9 cellular contexts compared by ENCODE assay signal in the genomic region with DNA sequence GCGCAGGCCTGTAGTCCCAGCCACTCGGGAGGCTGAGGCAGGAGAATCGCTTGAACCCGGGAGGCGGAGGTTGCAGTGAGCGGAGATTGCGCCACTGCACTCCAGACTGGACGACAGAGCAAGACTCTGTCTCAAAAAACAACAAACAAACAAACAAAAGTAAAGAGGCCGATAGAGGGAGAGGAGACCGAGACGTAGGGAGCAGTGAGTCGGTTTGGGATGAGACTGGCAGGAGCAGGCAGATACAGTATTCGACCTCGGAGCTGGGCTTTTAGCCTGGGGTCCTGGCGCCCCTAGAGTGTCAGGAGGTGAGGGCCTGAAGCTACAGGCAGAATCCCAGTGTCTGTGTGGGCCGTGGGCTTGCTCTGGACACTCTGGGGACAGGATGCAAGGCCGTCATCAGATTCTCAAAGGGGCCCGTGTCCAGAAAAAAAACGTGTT. TPM values are rescaled to one million over a fixed set of nuclear protein-coding genes. Genes with fewer than 3 reads are reported as not detected.
A peak's percentile ranks its signal among the peaks of the same experiment; 100 is the strongest.
DNase-seq lines count a peak whose midpoint lies in the region; ATAC-seq and TF ChIP-seq lines count a peak whose summit lies in the region.
"Had no signal": no experiment of that assay in that cellular context is flagged by ENCODE, and none has a peak within 500 bp of the region (broad histone marks: within the 10 kb centered on the region; RNA-seq: fewer than 3 reads in every experiment).

No MANE protein-coding gene starts in this region.

- peaks cover 37% of the 10 kb centered on the region for H3K4me1 Mint-ChIP-seq in activated CD4-positive, alpha-beta T cell treated with anti-CD3 and anti-CD28 coated beads, Interleukin-2, amount 10 ng/mL, durations not matched to agents 24 days and 14 days
- peaks cover 19% of the 10 kb centered on the region for H3K4me1 Mint-ChIP-seq in central memory CD8-positive, alpha-beta T cell

- ATAC-seq in central memory CD8-positive, alpha-beta T cell (replicated peaks; ENCODE audit: extremely low read depth, poor library complexity, severe bottlenecking) = no peak
- ATAC-seq in lung (ENCODE audit: insufficient read depth, low FRiP score) (no peak), thoracic aorta (ENCODE audit: insufficient number of reproducible peaks, low FRiP score, low read depth) (no peak), esophagus mucosa (no peak)

- H3K4me3 ChIP-seq in lung (no peak overlapping the region), thoracic aorta (peak overlapping the region; percentile 67)

- H3K9me3 Mint-ChIP-seq in activated CD4-positive, alpha-beta T cell treated with anti-CD3 and anti-CD28 coated beads, Interleukin-2, amount 10 ng/mL, durations not matched to agents 24 days and 14 days = no peaks in the 10 kb centered on the region
- no peaks in the 10 kb centered on the region for H3K9me3 Mint-ChIP-seq in central memory CD8-positive, alpha-beta T cell

- H3K36me3 ChIP-seq in lung (ENCODE audit: control insufficient read depth in 2 of 2, insufficient read depth in 2 of 2, low read length in 2 of 2) = no peaks in the 10 kb centered on the region
- H3K36me3 ChIP-seq in thoracic aorta = no peaks in the 10 kb centered on the region

- in situ Hi-C loops in ACHN (cut with HindIII; ENCODE audit: low pct_ligation_motif_present, low pct_unique_long_range_greater_than_20kb, low sequenced_read_pairs) = no loop called here

- intact Hi-C loops in activated CD4-positive, alpha-beta T cell treated with anti-CD3 and anti-CD28 coated beads, Interleukin-2, amount 10 ng/mL, durations not matched to agents 24 days and 14 days (cut with micrococcal nuclease) = no loop called here

- H3K4me1 ChIP-seq in lung (ENCODE audit: control insufficient read depth in 2 of 2, insufficient read depth in 2 of 2, low read length in 2 of 2) (peaks cover 6 to 9% of the 10 kb centered on the region in 2 donors), thoracic aorta (ENCODE audit: control insufficient read depth in 1 of 2, low read depth in 2 of 2) (peaks cover 29 to 72% of the 10 kb centered on the region in 2 donors)

- no peaks in the 10 kb centered on the region for H3K27me3 ChIP-seq in lung (ENCODE audit: control insufficient read depth, insufficient read depth)
- no peaks in the 10 kb centered on the region for H3K27me3 ChIP-seq in thoracic aorta (replicated peaks; ENCODE audit: insufficient read depth)

- DNase-seq in activated CD4-positive, alpha-beta T cell treated with anti-CD3 and anti-CD28 coated beads, Interleukin-2, amount 10 ng/mL, durations not matched to agents 24 days and 14 days = no peak
- no peak for DNase-seq in activated CD4-positive, alpha-beta T cell treated with anti-CD3 and anti-CD28 coated beads, Interleukin-2, amount 50 U/mL, for 4 hours
- no peak for DNase-seq in central memory CD8-positive, alpha-beta T cell (ENCODE audit: low spot score in 2 of 2)
- no peak for DNase-seq in lung (ENCODE audit: low spot score)
- no peak for DNase-seq in thoracic aorta (ENCODE audit: low spot score)
- no peak for DNase-seq in ACHN
- DNase-seq in NCI-H128 (lab: John Stamatoyannopoulos, UW; ENCODE audit: unreplicated experiment) = no peak
- DNase-seq: NCI-H1048 had no signal

- peak overlapping the region; percentile 46 for H3K4me3 Mint-ChIP-seq in activated CD4-positive, alpha-beta T cell treated with anti-CD3 and anti-CD28 coated beads, Interleukin-2, amount 10 ng/mL, durations not matched to agents 24 days and 14 days
- peak overlapping the region; percentile 81 for H3K4me3 Mint-ChIP-seq in central memory CD8-positive, alpha-beta T cell

- H3K9me3 ChIP-seq in lung (ENCODE audit: control insufficient read depth in 2 of 2, insufficient read depth in 1 of 2, low read length in 1 of 2) (no peaks in the 10 kb centered on the region), thoracic aorta (no peaks in the 10 kb centered on the region)

- TF ChIP-seq CTCF in lung (IDR thresholded peaks at IDR 0.05; ENCODE audit: control extremely low read depth, extremely low read depth) (no peak), thoracic aorta (IDR thresholded peaks at IDR 0.05) (no peak)

- H3K27me3 Mint-ChIP-seq in activated CD4-positive, alpha-beta T cell treated with anti-CD3 and anti-CD28 coated beads, Interleukin-2, amount 10 ng/mL, durations not matched to agents 24 days and 14 days = peaks cover 20% of the 10 kb centered on the region
- peaks cover 5% of the 10 kb centered on the region for H3K27me3 Mint-ChIP-seq in central memory CD8-positive, alpha-beta T cell

- WGBS in lung, 2 donors = 72 to 77% methylated on average over 19 of the region's 19 CpGs

- H3K27ac Mint-ChIP-seq in activated CD4-positive, alpha-beta T cell treated with anti-CD3 and anti-CD28 coated beads, Interleukin-2, amount 10 ng/mL, durations not matched to agents 24 days and 14 days = peak overlapping the region; percentile 10
- H3K27ac Mint-ChIP-seq in central memory CD8-positive, alpha-beta T cell (ENCODE audit: low read depth) = peak overlapping the region; percentile 32

- no peaks in the 10 kb centered on the region for H3K36me3 Mint-ChIP-seq in activated CD4-positive, alpha-beta T cell treated with anti-CD3 and anti-CD28 coated beads, Interleukin-2, amount 10 ng/mL, durations not matched to agents 24 days and 14 days (ENCODE audit: low read depth)
- H3K36me3 Mint-ChIP-seq in central memory CD8-positive, alpha-beta T cell (ENCODE audit: insufficient read depth) = no peaks in the 10 kb centered on the region

- H3K27ac ChIP-seq in lung (ENCODE audit: low read depth in 1 of 2, low read length in 1 of 2) = peak overlapping the region; percentile 0 to 90
- peak overlapping the region; percentile 95 to 99 for H3K27ac ChIP-seq in thoracic aorta

RNA-seq across cellular contexts. Expression of a gene that starts 51.2 kb away (rescaled TPM):
- total RNA-seq in activated CD4-positive, alpha-beta T cell treated with anti-CD3 and anti-CD28 coated beads, Interleukin-2, amount 10 ng/mL, durations not matched to agents 24 days and 14 days = 27.1 and 28.7 TPM in 2 replicates
- total RNA-seq in lung (10 to 100 TPM; 18.5 to 28.6 TPM), thoracic aorta (10 to 100 TPM; 19.8 to 23.7 TPM), esophagus mucosa (13.3 TPM)
- polyA plus RNA-seq in lung = 10 to 100 TPM; 14.0 to 17.2 TPM

RNA-seq across cellular contexts. Expression of a gene that starts 51.5 kb away (rescaled TPM):
- 33.3 and 34.5 TPM in 2 replicates for total RNA-seq in activated CD4-positive, alpha-beta T cell treated with anti-CD3 and anti-CD28 coated beads, Interleukin-2, amount 10 ng/mL, durations not matched to agents 24 days and 14 days
- total RNA-seq in lung (10 to 100 TPM; 29.7 to 40.0 TPM), thoracic aorta (10 to 100 TPM; 30.3 to 34.4 TPM), esophagus mucosa (11.7 TPM)
- polyA plus RNA-seq in lung = 10 to 100 TPM; 22.0 to 23.8 TPM

RNA-seq across cellular contexts. Expression of a gene that starts 56.6 kb away (rescaled TPM):
- total RNA-seq in activated CD4-positive, alpha-beta T cell treated with anti-CD3 and anti-CD28 coated beads, Interleukin-2, amount 10 ng/mL, durations not matched to agents 24 days and 14 days = 59.0 and 59.6 TPM in 2 replicates
- total RNA-seq in lung = 100 to 1,000 TPM in 1 of 2 donors, 10 to 100 TPM in 1; 59.9 to 174 TPM
- 100 to 1,000 TPM in 1 of 2 donors, 10 to 100 TPM in 1; 92.4 to 153 TPM for polyA plus RNA-seq in lung
- total RNA-seq in thoracic aorta = 100 to 1,000 TPM in 1 of 2 donors, 10 to 100 TPM in 1; 99.5 to 118 TPM
- 37.3 TPM for total RNA-seq in esophagus mucosa
